Comparison of ENCODE assay signal across 8 cellular contexts in genomic region chr12:6927379-6927991, GRCh38. TPM values are rescaled to one million over a fixed set of nuclear protein-coding genes. Genes with fewer than 3 reads are reported as not detected.
DNase-seq lines count a peak whose midpoint lies in the region; ATAC-seq and TF ChIP-seq lines count a peak whose summit lies in the region.

TSS of gene ATN1 (plus strand) at chr12:6927959. CDS start at chr12:6934002, 6,043 bp downstream.

- H3K27me3 Mint-ChIP-seq in activated naive CD4-positive, alpha-beta T cell treated with anti-CD3 and anti-CD28 coated beads, Interleukin-2, amount 10 ng/mL, durations not matched to agents 7 days and 5 days, result peaks cover 23% of the 10 kb centered on the region
- H3K27me3 Mint-ChIP-seq in natural killer cell treated with Interleukin-12 subunit alpha and Interleukin-12 subunit beta and Interleukin-15 and Interleukin-18, amount 100 ng/mL, for 72 hours, result no peaks in the 10 kb centered on the region

- TF ChIP-seq POLR2A in uterus (IDR thresholded peaks at IDR 0.05), result peak in 1 of 2 donors; percentile 75

- peak within 1 kb of the TSS; percentile 81 for H3K4me3 Mint-ChIP-seq in activated naive CD4-positive, alpha-beta T cell treated with anti-CD3 and anti-CD28 coated beads, Interleukin-2, amount 10 ng/mL, durations not matched to agents 7 days and 5 days
- H3K4me3 Mint-ChIP-seq in natural killer cell treated with Interleukin-12 subunit alpha and Interleukin-12 subunit beta and Interleukin-15 and Interleukin-18, amount 100 ng/mL, for 72 hours, result peak within 1 kb of the TSS; percentile 95

- no peaks in the 10 kb centered on the region for H3K27me3 ChIP-seq in uterus

- peak within 1 kb of the TSS; percentile 98 for H3K4me3 ChIP-seq in AG09309 (ENCODE audit: control insufficient read depth, low read depth, low read length)
- peak within 1 kb of the TSS; percentile 74 to 93 for H3K4me3 ChIP-seq in uterus

- H3K36me3 ChIP-seq in uterus, result no peaks in the 10 kb centered on the region

- peaks cover 66% of the 10 kb centered on the region for H3K4me1 Mint-ChIP-seq in activated naive CD4-positive, alpha-beta T cell treated with anti-CD3 and anti-CD28 coated beads, Interleukin-2, amount 10 ng/mL, durations not matched to agents 7 days and 5 days
- peaks cover 41 to 42% of the 10 kb centered on the region in 2 donors for H3K4me1 Mint-ChIP-seq in natural killer cell treated with Interleukin-12 subunit alpha and Interleukin-12 subunit beta and Interleukin-15 and Interleukin-18, amount 100 ng/mL, for 72 hours (ENCODE audit: low read depth in 2 of 2)

- peak within 1 kb of the TSS; percentile 97 to 99 for H3K27ac ChIP-seq in uterus

- H3K36me3 Mint-ChIP-seq in activated naive CD4-positive, alpha-beta T cell treated with anti-CD3 and anti-CD28 coated beads, Interleukin-2, amount 10 ng/mL, durations not matched to agents 7 days and 5 days, result peaks cover 11% of the 10 kb centered on the region
- no peaks in the 10 kb centered on the region for H3K36me3 Mint-ChIP-seq in natural killer cell treated with Interleukin-12 subunit alpha and Interleukin-12 subunit beta and Interleukin-15 and Interleukin-18, amount 100 ng/mL, for 72 hours

- in situ Hi-C loops in GM13977 (cut with MboI; ENCODE audit: low pct_unique_long_range_greater_than_20kb, low sequenced_read_pairs, unreplicated experiment), result loop anchor here (25.0 kb wide), 1 partner anchor 185 kb away; the partner anchor contains the start of gene C1RL
- in situ Hi-C loops in KBM-7 (cut with MboI; ENCODE audit: low pct_unique_long_range_greater_than_20kb, low sequenced_read_pairs), result no loop called here

- CTCF ChIA-PET in activated naive CD4-positive, alpha-beta T cell treated with anti-CD3 and anti-CD28 coated beads, Interleukin-2, amount 10 ng/mL, durations not matched to agents 7 days and 5 days (lab: Charles Lee), result interaction anchor here (1.8 to 5.8 kb wide), 5 partner anchors 10 to 37 kb away, joined by 4 to 39 read pairs (median 29); partner anchors contain the start of genes C12orf57 and RNU7-1

- peak within 1 kb of the TSS; percentile 67 for H3K27ac Mint-ChIP-seq in activated naive CD4-positive, alpha-beta T cell treated with anti-CD3 and anti-CD28 coated beads, Interleukin-2, amount 10 ng/mL, durations not matched to agents 7 days and 5 days
- peak within 1 kb of the TSS; percentile 93 to 99 for H3K27ac Mint-ChIP-seq in natural killer cell treated with Interleukin-12 subunit alpha and Interleukin-12 subunit beta and Interleukin-15 and Interleukin-18, amount 100 ng/mL, for 72 hours

- no peaks in the 10 kb centered on the region for H3K9me3 Mint-ChIP-seq in activated naive CD4-positive, alpha-beta T cell treated with anti-CD3 and anti-CD28 coated beads, Interleukin-2, amount 10 ng/mL, durations not matched to agents 7 days and 5 days
- no peaks in the 10 kb centered on the region for H3K9me3 Mint-ChIP-seq in natural killer cell treated with Interleukin-12 subunit alpha and Interleukin-12 subunit beta and Interleukin-15 and Interleukin-18, amount 100 ng/mL, for 72 hours

- TF ChIP-seq CTCF in AG09309 (IDR thresholded peaks at IDR 0.05; ENCODE audit: control insufficient read depth, insufficient read depth, low read depth, low read length, missing control alignments) (no peak), GM13977 (IDR thresholded peaks at IDR 0.05; ENCODE audit: extremely low read depth, insufficient read depth, missing control alignments) (no peak), uterus (IDR thresholded peaks at IDR 0.05) (peak in 1 of 4 experiments; percentile 19)

- DNase-seq in AG09309 (ENCODE audit: low read depth), result no peak
- peak; percentile 82 for DNase-seq in GM13977 (ENCODE audit: low spot score)
- DNase-seq in NCI-H69 (lab: John Stamatoyannopoulos, UW), result peak; percentile 92
- peak; percentile 70 for DNase-seq in activated naive CD4-positive, alpha-beta T cell treated with anti-CD3 and anti-CD28 coated beads, Interleukin-2, amount 10 ng/mL, durations not matched to agents 7 days and 5 days
- peak; percentile 66 for DNase-seq in foreskin melanocyte
- no peak for DNase-seq in natural killer cell treated with Interleukin-12 subunit alpha and Interleukin-12 subunit beta and Interleukin-15 and Interleukin-18, amount 100 ng/mL, for 72 hours (ENCODE audit: low spot score)
- peak; percentile 92 to 94 for DNase-seq in uterus
- DNase-seq in KBM-7, result no peak

- intact Hi-C loops in uterus (cut with DNase I; ENCODE audit: low total_unique reads), result no loop called here

- ATAC-seq in natural killer cell treated with Interleukin-12 subunit alpha and Interleukin-12 subunit beta and Interleukin-15 and Interleukin-18, amount 100 ng/mL, for 72 hours, result peak; percentile 62 to 67

- peaks cover 8 to 18% of the 10 kb centered on the region in 2 donors for H3K4me1 ChIP-seq in uterus

- H3K9me3 ChIP-seq in uterus, result no peaks in the 10 kb centered on the region

RNA-seq across cellular contexts. Expression of gene ATN1, which starts in this region (rescaled TPM):
- 10 to 100 TPM; 36.5 to 62.2 TPM for total RNA-seq in natural killer cell treated with Interleukin-12 subunit alpha and Interleukin-12 subunit beta and Interleukin-15 and Interleukin-18, amount 100 ng/mL, for 72 hours
- 100 to 1,000 TPM in 1 of 4 donors, 10 to 100 TPM in 3; 10.8 to 283 (median 28.7) TPM for total RNA-seq in uterus

Comparison
In these comparisons a context has a peak if more than half of its experiments do, and no peak if none do; other contexts are left out.
1. DNase-seq: peak in GM13977 (single experiment), NCI-H69 (single experiment), activated naive CD4-positive, alpha-beta T cell treated with anti-CD3 and anti-CD28 coated beads, Interleukin-2, amount 10 ng/mL, durations not matched to agents 7 days and 5 days (single experiment), foreskin melanocyte (single experiment) and uterus (2 of 2); none in AG09309 (single experiment), natural killer cell treated with Interleukin-12 subunit alpha and Interleukin-12 subunit beta and Interleukin-15 and Interleukin-18, amount 100 ng/mL, for 72 hours (single experiment) and KBM-7 (single experiment).